Comparison of ENCODE assay signal across 1 cellular context in genomic region chr6:75176076-75176582, GRCh38.
TF ChIP-seq lines count a peak whose summit lies in the region.

No MANE protein-coding gene starts in this region.

TF ChIP-seq in IMR-90, 13 proteins besides CTCF, POLR2A, EP300 and RAD21:
- TF ChIP-seq RFX5 (IDR thresholded peaks at IDR 0.05; ENCODE audit: low read depth, low read length), result no peak
- no peak for TF ChIP-seq MAFK (IDR thresholded peaks at IDR 0.05; ENCODE audit: low read depth, low read length)
- TF ChIP-seq FOS (IDR thresholded peaks at IDR 0.05; ENCODE audit: low read depth, low read length), result no peak
- TF ChIP-seq, protein P1, sequence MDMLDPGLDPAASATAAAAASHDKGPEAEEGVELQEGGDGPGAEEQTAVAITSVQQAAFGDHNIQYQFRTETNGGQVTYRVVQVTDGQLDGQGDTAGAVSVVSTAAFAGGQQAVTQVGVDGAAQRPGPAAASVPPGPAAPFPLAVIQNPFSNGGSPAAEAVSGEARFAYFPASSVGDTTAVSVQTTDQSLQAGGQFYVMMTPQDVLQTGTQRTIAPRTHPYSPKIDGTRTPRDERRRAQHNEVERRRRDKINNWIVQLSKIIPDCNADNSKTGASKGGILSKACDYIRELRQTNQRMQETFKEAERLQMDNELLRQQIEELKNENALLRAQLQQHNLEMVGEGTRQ (IDR thresholded peaks at IDR 0.05; ENCODE audit: low read depth, low read length), result no peak
- TF ChIP-seq CHD1 (IDR thresholded peaks at IDR 0.05; ENCODE audit: low read depth, low read length), result no peak
- TF ChIP-seq NFE2L2 (IDR thresholded peaks at IDR 0.05; ENCODE audit: low read depth, low read length), result no peak
- no peak for TF ChIP-seq SMC3 (IDR thresholded peaks at IDR 0.05; ENCODE audit: low read depth, low read length)
- no peak for TF ChIP-seq CEBPB (IDR thresholded peaks at IDR 0.05; ENCODE audit: low read depth, low read length)
- TF ChIP-seq, protein P2, sequence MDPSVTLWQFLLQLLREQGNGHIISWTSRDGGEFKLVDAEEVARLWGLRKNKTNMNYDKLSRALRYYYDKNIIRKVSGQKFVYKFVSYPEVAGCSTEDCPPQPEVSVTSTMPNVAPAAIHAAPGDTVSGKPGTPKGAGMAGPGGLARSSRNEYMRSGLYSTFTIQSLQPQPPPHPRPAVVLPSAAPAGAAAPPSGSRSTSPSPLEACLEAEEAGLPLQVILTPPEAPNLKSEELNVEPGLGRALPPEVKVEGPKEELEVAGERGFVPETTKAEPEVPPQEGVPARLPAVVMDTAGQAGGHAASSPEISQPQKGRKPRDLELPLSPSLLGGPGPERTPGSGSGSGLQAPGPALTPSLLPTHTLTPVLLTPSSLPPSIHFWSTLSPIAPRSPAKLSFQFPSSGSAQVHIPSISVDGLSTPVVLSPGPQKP (IDR thresholded peaks at IDR 0.05; ENCODE audit: borderline replicate concordance, low read depth, low read length), result no peak
- TF ChIP-seq RCOR1 (IDR thresholded peaks at IDR 0.05; ENCODE audit: insufficient replicate concordance, low read length), result no peak
- TF ChIP-seq MAZ (IDR thresholded peaks at IDR 0.05; ENCODE audit: borderline replicate concordance, low read depth, low read length), result no peak
- TF ChIP-seq MXI1 (IDR thresholded peaks at IDR 0.05; ENCODE audit: borderline replicate concordance, low read depth, low read length), result no peak
- TF ChIP-seq BHLHE40 (IDR thresholded peaks at IDR 0.05; ENCODE audit: low read depth, low read length), result no peak
